Comparison of ENCODE assay signal across 1 cellular context in genomic region chr9:113541019-113541900, GRCh38.
TF ChIP-seq lines count a peak whose summit lies in the region.

No MANE protein-coding gene starts in this region.

TF ChIP-seq in A549, 52 proteins besides CTCF, POLR2A, EP300 and RAD21 (continued from another document):
- TF ChIP-seq NFE2L2 (conservative IDR thresholded peaks at IDR 0.05; ENCODE audit: low read length): no peak
